In genomic region chr9:77647659-77648457, GRCh38 we compare ENCODE assay signal across 8 cellular contexts. TPM values are rescaled to one million over a fixed set of nuclear protein-coding genes. Genes with fewer than 3 reads are reported as not detected.
DNase-seq lines count a peak whose midpoint lies in the region; ATAC-seq and TF ChIP-seq lines count a peak whose summit lies in the region.

Gene GNA14 (minus strand): TSS chr9:77648322. CDS start chr9:77647793, 529 bp downstream.

- TF ChIP-seq POLR2A in stomach (IDR thresholded peaks at IDR 0.05) = no peak

- DNase-seq in activated CD4-positive, alpha-beta T cell treated with anti-CD3 and anti-CD28 coated beads for 48 hours = peak; percentile 29
- DNase-seq in activated CD4-positive, alpha-beta T cell treated with anti-CD3 and anti-CD28 coated beads, Interleukin-2, amount 50 U/mL, for 4 hours = no peak
- DNase-seq in brain microvascular endothelial cell (no peak), kidney epithelial cell (ENCODE audit: low read depth) (no peak), stomach (no peak), GM20000 (ENCODE audit: low spot score) (no peak), posterior vena cava (ENCODE audit: low spot score) (no peak)

- H3K27me3 ChIP-seq in brain microvascular endothelial cell (replicated peaks) = peaks cover 15% of the 10 kb centered on the region
- peaks cover 28% of the 10 kb centered on the region for H3K27me3 ChIP-seq in kidney epithelial cell (ENCODE audit: control insufficient read depth, insufficient read depth, low read length)
- peaks cover 0 to 19% (median 13%) of the 10 kb centered on the region in 3 donors for H3K27me3 ChIP-seq in stomach

- TF ChIP-seq CTCF in brain microvascular endothelial cell (IDR thresholded peaks at IDR 0.05; ENCODE audit: low read depth, low read length, missing control alignments) = no peak
- TF ChIP-seq CTCF in kidney epithelial cell (IDR thresholded peaks at IDR 0.05; ENCODE audit: insufficient read depth, low read length, poor library complexity, severe bottlenecking) = no peak
- no peak for TF ChIP-seq CTCF in stomach (IDR thresholded peaks at IDR 0.05)
- no peak for TF ChIP-seq CTCF in GM20000 (IDR thresholded peaks at IDR 0.05; ENCODE audit: extremely low read depth, missing control alignments)

- no peaks in the 10 kb centered on the region for H3K9me3 ChIP-seq in stomach

- in situ Hi-C loops in brain microvascular endothelial cell (cut with HindIII; ENCODE audit: low pct_ligation_motif_present, low sequenced_read_pairs) = no loop called here

- peak within 1 kb of the TSS; percentile 58 for H3K4me3 ChIP-seq in brain microvascular endothelial cell (ENCODE audit: low read depth, low read length)
- peak within 1 kb of the TSS; percentile 44 for H3K4me3 ChIP-seq in kidney epithelial cell (ENCODE audit: low read depth, low read length)
- H3K4me3 ChIP-seq in stomach = peak within 1 kb of the TSS; percentile 52 to 70 (median 60)

- H3K36me3 ChIP-seq in brain microvascular endothelial cell (replicated peaks) (no peaks in the 10 kb centered on the region), kidney epithelial cell (ENCODE audit: control insufficient read depth, insufficient read depth, low read length) (no peaks in the 10 kb centered on the region), stomach (no peaks in the 10 kb centered on the region)

- intact Hi-C loops in stomach (cut with DNase I; ENCODE audit: low total_unique reads) = loop anchor here (10.0 kb wide), 1 partner anchor 193 kb away; no protein-coding TSS in a partner anchor
- intact Hi-C loops in posterior vena cava (cut with DNase I) = loop anchor here in 1 of 2 donors (10.0 kb wide), 1 partner anchor 193 kb away; no protein-coding TSS in a partner anchor

- H3K4me1 ChIP-seq in stomach = peaks cover 9 to 31% (median 26%) of the 10 kb centered on the region in 4 donors

- 2 to 7% (median 2%) methylated on average over 34 to 69 of the region's 69 CpGs for WGBS in stomach, 5 donors

- ATAC-seq in HG03460 (IDR thresholded peaks at IDR 0.05; ENCODE audit: unreplicated experiment) = no peak

- no peak within 1 kb of the TSS for H3K27ac ChIP-seq in brain microvascular endothelial cell
- H3K27ac ChIP-seq in stomach = peak within 1 kb of the TSS; percentile 38 to 76 (median 61)

- TF ChIP-seq EP300 in stomach (IDR thresholded peaks at IDR 0.05) = no peak

RNA-seq across cellular contexts. Expression of gene GNA14, which starts in this region (rescaled TPM):
- total RNA-seq in kidney epithelial cell = 0.63 and 1.1 TPM in 2 replicates
- 10 to 100 TPM in 2 of 5 donors, 1 to 10 TPM in 2, not detected in 1; 1.3 to 12.5 (median 7.7) TPM for total RNA-seq in stomach
- 1 to 10 TPM in 1 of 3 donors, under 1 TPM in 2; 0.46 to 1.1 (median 0.81) TPM for polyA plus RNA-seq in stomach
- total RNA-seq in posterior vena cava = 1 to 10 TPM; 5.2 to 6.0 TPM
